1 cellular context compared by ENCODE assay signal in the genomic region with DNA sequence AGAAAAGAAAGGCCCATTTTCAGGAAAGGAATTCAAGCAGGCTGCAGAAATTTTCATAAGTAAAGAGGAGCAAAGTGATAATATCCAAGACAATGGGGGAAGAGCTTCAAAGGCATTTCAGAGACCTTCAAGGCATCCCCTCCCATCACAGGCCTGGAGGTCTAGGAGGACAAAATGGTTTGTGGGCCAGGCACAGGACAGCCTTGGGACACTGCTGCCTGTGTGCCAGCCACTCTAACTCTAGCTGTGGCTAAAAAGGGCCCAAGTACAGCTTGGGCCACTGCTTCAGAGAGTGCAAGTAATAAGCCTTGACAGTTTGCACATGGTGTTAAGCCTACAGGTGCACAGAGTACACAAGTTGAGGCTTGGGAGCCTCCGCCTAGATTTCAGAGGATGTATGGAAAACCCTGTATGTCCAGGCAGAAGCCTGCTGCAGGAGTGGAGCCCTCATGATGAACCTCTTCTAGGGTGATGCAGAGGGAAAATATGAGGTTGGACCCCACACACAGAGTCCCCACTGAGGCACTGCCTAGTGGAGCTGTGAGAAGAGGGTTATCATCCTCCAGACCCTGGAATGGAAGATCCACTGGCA.
TF ChIP-seq lines count a peak whose summit lies in the region.

No MANE protein-coding gene starts in this region.

TF ChIP-seq in K562, 482 proteins besides CTCF, POLR2A, EP300 and RAD21 (continued from another document):
- TF ChIP-seq, protein P1, sequence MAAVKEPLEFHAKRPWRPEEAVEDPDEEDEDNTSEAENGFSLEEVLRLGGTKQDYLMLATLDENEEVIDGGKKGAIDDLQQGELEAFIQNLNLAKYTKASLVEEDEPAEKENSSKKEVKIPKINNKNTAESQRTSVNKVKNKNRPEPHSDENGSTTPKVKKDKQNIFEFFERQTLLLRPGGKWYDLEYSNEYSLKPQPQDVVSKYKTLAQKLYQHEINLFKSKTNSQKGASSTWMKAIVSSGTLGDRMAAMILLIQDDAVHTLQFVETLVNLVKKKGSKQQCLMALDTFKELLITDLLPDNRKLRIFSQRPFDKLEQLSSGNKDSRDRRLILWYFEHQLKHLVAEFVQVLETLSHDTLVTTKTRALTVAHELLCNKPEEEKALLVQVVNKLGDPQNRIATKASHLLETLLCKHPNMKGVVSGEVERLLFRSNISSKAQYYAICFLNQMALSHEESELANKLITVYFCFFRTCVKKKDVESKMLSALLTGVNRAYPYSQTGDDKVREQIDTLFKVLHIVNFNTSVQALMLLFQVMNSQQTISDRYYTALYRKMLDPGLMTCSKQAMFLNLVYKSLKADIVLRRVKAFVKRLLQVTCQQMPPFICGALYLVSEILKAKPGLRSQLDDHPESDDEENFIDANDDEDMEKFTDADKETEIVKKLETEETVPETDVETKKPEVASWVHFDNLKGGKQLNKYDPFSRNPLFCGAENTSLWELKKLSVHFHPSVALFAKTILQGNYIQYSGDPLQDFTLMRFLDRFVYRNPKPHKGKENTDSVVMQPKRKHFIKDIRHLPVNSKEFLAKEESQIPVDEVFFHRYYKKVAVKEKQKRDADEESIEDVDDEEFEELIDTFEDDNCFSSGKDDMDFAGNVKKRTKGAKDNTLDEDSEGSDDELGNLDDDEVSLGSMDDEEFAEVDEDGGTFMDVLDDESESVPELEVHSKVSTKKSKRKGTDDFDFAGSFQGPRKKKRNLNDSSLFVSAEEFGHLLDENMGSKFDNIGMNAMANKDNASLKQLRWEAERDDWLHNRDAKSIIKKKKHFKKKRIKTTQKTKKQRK (IDR thresholded peaks at IDR 0.05; ENCODE audit: borderline replicate concordance, low read depth, low read length), result peak; percentile 88
- TF ChIP-seq SRSF9 (IDR thresholded peaks at IDR 0.05; ENCODE audit: borderline replicate concordance, low read depth, low read length) (no peak), HDAC8 (tag; IDR thresholded peaks at IDR 0.05) (no peak), NFXL1 (CRISPR knock-in tag; IDR thresholded peaks at IDR 0.05) (no peak), FUS (optimal IDR thresholded peaks at IDR 0.05; ENCODE audit: low read depth, low read length) (no peak), TCF3 (CRISPR knock-in tag; IDR thresholded peaks at IDR 0.05) (no peak), TARDBP (IDR thresholded peaks at IDR 0.05) (no peak), ZFP36 (IDR thresholded peaks at IDR 0.05; ENCODE audit: low read depth, low read length, partially characterized antibody) (peak; percentile 99), XRCC5 (IDR thresholded peaks at IDR 0.05; ENCODE audit: low read depth, low read length) (0 out of 2 replicates have a peak, but pooled peaks have one; percentile 21)
- TF ChIP-seq, protein P2, sequence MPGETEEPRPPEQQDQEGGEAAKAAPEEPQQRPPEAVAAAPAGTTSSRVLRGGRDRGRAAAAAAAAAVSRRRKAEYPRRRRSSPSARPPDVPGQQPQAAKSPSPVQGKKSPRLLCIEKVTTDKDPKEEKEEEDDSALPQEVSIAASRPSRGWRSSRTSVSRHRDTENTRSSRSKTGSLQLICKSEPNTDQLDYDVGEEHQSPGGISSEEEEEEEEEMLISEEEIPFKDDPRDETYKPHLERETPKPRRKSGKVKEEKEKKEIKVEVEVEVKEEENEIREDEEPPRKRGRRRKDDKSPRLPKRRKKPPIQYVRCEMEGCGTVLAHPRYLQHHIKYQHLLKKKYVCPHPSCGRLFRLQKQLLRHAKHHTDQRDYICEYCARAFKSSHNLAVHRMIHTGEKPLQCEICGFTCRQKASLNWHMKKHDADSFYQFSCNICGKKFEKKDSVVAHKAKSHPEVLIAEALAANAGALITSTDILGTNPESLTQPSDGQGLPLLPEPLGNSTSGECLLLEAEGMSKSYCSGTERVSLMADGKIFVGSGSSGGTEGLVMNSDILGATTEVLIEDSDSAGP (CRISPR knock-in tag; IDR thresholded peaks at IDR 0.05), result no peak
- TF ChIP-seq, protein P3, sequence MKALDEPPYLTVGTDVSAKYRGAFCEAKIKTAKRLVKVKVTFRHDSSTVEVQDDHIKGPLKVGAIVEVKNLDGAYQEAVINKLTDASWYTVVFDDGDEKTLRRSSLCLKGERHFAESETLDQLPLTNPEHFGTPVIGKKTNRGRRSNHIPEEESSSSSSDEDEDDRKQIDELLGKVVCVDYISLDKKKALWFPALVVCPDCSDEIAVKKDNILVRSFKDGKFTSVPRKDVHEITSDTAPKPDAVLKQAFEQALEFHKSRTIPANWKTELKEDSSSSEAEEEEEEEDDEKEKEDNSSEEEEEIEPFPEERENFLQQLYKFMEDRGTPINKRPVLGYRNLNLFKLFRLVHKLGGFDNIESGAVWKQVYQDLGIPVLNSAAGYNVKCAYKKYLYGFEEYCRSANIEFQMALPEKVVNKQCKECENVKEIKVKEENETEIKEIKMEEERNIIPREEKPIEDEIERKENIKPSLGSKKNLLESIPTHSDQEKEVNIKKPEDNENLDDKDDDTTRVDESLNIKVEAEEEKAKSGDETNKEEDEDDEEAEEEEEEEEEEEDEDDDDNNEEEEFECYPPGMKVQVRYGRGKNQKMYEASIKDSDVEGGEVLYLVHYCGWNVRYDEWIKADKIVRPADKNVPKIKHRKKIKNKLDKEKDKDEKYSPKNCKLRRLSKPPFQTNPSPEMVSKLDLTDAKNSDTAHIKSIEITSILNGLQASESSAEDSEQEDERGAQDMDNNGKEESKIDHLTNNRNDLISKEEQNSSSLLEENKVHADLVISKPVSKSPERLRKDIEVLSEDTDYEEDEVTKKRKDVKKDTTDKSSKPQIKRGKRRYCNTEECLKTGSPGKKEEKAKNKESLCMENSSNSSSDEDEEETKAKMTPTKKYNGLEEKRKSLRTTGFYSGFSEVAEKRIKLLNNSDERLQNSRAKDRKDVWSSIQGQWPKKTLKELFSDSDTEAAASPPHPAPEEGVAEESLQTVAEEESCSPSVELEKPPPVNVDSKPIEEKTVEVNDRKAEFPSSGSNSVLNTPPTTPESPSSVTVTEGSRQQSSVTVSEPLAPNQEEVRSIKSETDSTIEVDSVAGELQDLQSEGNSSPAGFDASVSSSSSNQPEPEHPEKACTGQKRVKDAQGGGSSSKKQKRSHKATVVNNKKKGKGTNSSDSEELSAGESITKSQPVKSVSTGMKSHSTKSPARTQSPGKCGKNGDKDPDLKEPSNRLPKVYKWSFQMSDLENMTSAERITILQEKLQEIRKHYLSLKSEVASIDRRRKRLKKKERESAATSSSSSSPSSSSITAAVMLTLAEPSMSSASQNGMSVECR (CRISPR knock-in tag; IDR thresholded peaks at IDR 0.05), result no peak
- TF ChIP-seq, protein P4, sequence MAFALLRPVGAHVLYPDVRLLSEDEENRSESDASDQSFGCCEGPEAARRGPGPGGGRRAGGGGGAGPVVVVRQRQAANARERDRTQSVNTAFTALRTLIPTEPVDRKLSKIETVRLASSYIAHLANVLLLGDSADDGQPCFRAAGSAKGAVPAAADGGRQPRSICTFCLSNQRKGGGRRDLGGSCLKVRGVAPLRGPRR (CRISPR knock-in tag; IDR thresholded peaks at IDR 0.05), result no peak
- TF ChIP-seq, protein P5, sequence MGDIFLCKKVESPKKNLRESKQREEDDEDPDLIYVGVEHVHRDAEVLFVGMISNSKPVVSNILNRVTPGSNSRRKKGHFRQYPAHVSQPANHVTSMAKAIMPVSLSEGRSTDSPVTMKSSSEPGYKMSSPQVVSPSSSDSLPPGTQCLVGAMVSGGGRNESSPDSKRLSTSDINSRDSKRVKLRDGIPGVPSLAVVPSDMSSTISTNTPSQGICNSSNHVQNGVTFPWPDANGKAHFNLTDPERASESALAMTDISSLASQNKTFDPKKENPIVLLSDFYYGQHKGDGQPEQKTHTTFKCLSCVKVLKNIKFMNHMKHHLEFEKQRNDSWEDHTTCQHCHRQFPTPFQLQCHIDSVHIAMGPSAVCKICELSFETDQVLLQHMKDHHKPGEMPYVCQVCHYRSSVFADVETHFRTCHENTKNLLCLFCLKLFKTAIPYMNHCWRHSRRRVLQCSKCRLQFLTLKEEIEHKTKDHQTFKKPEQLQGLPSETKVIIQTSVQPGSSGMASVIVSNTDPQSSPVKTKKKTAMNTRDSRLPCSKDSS (IDR thresholded peaks at IDR 0.05; ENCODE audit: low read depth, partially characterized antibody), result peak; percentile 84
- TF ChIP-seq, protein P6, sequence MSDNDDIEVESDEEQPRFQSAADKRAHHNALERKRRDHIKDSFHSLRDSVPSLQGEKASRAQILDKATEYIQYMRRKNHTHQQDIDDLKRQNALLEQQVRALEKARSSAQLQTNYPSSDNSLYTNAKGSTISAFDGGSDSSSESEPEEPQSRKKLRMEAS (CRISPR knock-in tag; IDR thresholded peaks at IDR 0.05), result no peak
